29 cellular contexts compared by ENCODE assay signal in genomic region chr2:932320-933221, GRCh38. TPM values are rescaled to one million over a fixed set of nuclear protein-coding genes. Genes with fewer than 3 reads are reported as not detected.
DNase-seq lines count a peak whose midpoint lies in the region; ATAC-seq, FAIRE-seq and TF ChIP-seq lines count a peak whose summit lies in the region.
"Had no signal": no experiment of that assay in that cellular context is flagged by ENCODE, and none has a peak within 500 bp of the region (broad histone marks: within the 10 kb centered on the region; RNA-seq: fewer than 3 reads in every experiment).

No MANE protein-coding gene starts in this region.

- H3K79me2 ChIP-seq in H1 (ENCODE audit: control insufficient read depth in 1 of 2, insufficient read depth in 2 of 2, low read length in 2 of 2) (no peaks in the 10 kb centered on the region), smooth muscle cell (ENCODE audit: low read depth) (no peaks in the 10 kb centered on the region)

- peak overlapping the region; percentile 74 for H3K4ac ChIP-seq in H1 (replicated peaks; ENCODE audit: insufficient read length, low read depth, low read length)

- H2BK15ac ChIP-seq in H1 (ENCODE audit: low read length): no peak overlapping the region

- H2BK5ac ChIP-seq in H1 (ENCODE audit: low read depth, low read length): peak overlapping the region; percentile 75; the same call in 1 of the 2 replicates

- no peak overlapping the region for H3K56ac ChIP-seq in H1 (replicated peaks; ENCODE audit: insufficient read length, low read depth, low read length)

- no peak for ATAC-seq in HG03457 (IDR thresholded peaks at IDR 0.05; ENCODE audit: unreplicated experiment)
- ATAC-seq: CD8-positive, alpha-beta T cell; Panc1 had no signal

- H3K4me2 ChIP-seq in H1 (ENCODE audit: insufficient read depth in 1 of 2, low read depth in 2 of 2, low read length in 2 of 2) (no peak overlapping the region; a peak in 1 of 4 replicates), smooth muscle cell (no peak overlapping the region)
- H3K4me2 ChIP-seq: BLaER1 treated with 17β-estradiol and CSF1 and Interleukin-3, amounts not matched to agents 10 nM and 100 nM; KMS-11; SK-N-SH had no signal

- intact Hi-C loops in tibial artery (cut with DNase I; ENCODE audit: low total_unique reads): no loop called here

- peak overlapping the region; percentile 86 for H2BK120ac ChIP-seq in H1 (replicated peaks; ENCODE audit: low read depth, low read length)

- CTCF ChIA-PET in H1 (lab: Charles Lee; ENCODE audit: partially characterized antibody): no interaction called here

- H4K20me1 ChIP-seq in H1 (replicated peaks in 1 of 2; ENCODE audit: control insufficient read depth in 1 of 2, insufficient read depth in 2 of 2, low read length in 2 of 2) (no peaks in the 10 kb centered on the region), smooth muscle cell (ENCODE audit: low read depth) (no peaks in the 10 kb centered on the region)
- H4K20me1 ChIP-seq: BLaER1 treated with 17β-estradiol and CSF1 and Interleukin-3, amounts not matched to agents 10 nM and 100 nM had no signal

- H3K4me1 ChIP-seq in HUES48 (ENCODE audit: control insufficient read depth, insufficient read depth, low read length): peaks cover 7% of the 10 kb centered on the region
- peaks cover 4 to 8% (median 5%) of the 10 kb centered on the region in 4 experiments; a peak in 4 of 7 replicates for H3K4me1 ChIP-seq in H1 (replicated peaks in 1 of 4; ENCODE audit: control insufficient read depth in 3 of 4, insufficient read depth in 4 of 4, low read length in 3 of 4)
- H3K4me1 ChIP-seq in smooth muscle cell (ENCODE audit: low read depth): no peaks in the 10 kb centered on the region
- H3K4me1 ChIP-seq in tibial artery: no peaks in the 10 kb centered on the region
- H3K4me1 ChIP-seq: BLaER1 treated with 17β-estradiol and CSF1 and Interleukin-3, amounts not matched to agents 10 nM and 100 nM had no signal

- H4K91ac ChIP-seq in H1 (replicated peaks; ENCODE audit: insufficient read length, low read length): peak overlapping the region; percentile 96

- no peak overlapping the region; the same call in 1 of the 2 replicates for H3K18ac ChIP-seq in H1 (ENCODE audit: extremely low read depth, low read length)

- TF ChIP-seq CTCF in H1 (IDR thresholded peaks at IDR 0.05; ENCODE audit: control extremely low read depth in 1 of 3, insufficient read depth in 1 of 3, low read depth in 1 of 3, low read length in 3 of 3): no peak
- TF ChIP-seq CTCF in smooth muscle cell (IDR thresholded peaks at IDR 0.05; ENCODE audit: borderline replicate concordance, insufficient read depth, poor library complexity, severe bottlenecking): no peak
- no peak for TF ChIP-seq CTCF in tibial artery (IDR thresholded peaks at IDR 0.05)

- no peaks in the 10 kb centered on the region for H3K23me2 ChIP-seq in H1 (ENCODE audit: low read depth, low read length)

- no peaks in the 10 kb centered on the region; the same call in 1 of the 2 replicates for H3K9me3 ChIP-seq in HUES48 (ENCODE audit: control insufficient read depth, insufficient read depth, low read length)
- peaks cover 1 to 2% of the 10 kb centered on the region in 2 experiments; a peak in 1 of 4 replicates for H3K9me3 ChIP-seq in H1 (ENCODE audit: insufficient read depth in 2 of 2, low read depth in 1 of 2, low read length in 1 of 2)
- no peaks in the 10 kb centered on the region for H3K9me3 ChIP-seq in smooth muscle cell (replicated peaks; ENCODE audit: low read depth)
- no peaks in the 10 kb centered on the region for H3K9me3 ChIP-seq in tibial artery
- H3K9me3 ChIP-seq: SK-N-SH had no signal

- H3K4me3 ChIP-seq in HUES48 (ENCODE audit: low read depth, low read length) (no peak overlapping the region), H1 (ENCODE audit: extremely low read depth in 1 of 4, insufficient read depth in 2 of 4, low read depth in 3 of 4, low read length in 4 of 4) (no peak overlapping the region), smooth muscle cell (no peak overlapping the region), tibial artery (no peak overlapping the region)
- H3K4me3 ChIP-seq: BLaER1 treated with 17β-estradiol and CSF1 and Interleukin-3, amounts not matched to agents 10 nM and 100 nM; GM23248 had no signal

- TF ChIP-seq EP300 in H1 (IDR thresholded peaks at IDR 0.05; ENCODE audit: borderline replicate concordance in 1 of 2, low read depth in 2 of 2, low read length in 2 of 2): no peak

- H3K23ac ChIP-seq in H1 (ENCODE audit: insufficient read length): no peak overlapping the region

- WGBS in H1 (ENCODE audit: extremely low coverage in 1 of 2, insufficient coverage in 1 of 2, insufficient read length in 1 of 2, insufficient replicate concordance in 2 of 2, low coverage in 1 of 2, low lambda C conversion rate in 2 of 2, missing lambda C conversion rate in 1 of 2), 2 experiments: 60% methylated on average over 26 of the region's 34 CpGs; no CpG with 5 or more reads in 1 of the 2 experiments
- WGBS in smooth muscle cell (ENCODE audit: low lambda C conversion rate): 47% methylated on average over 28 of the region's 34 CpGs

- no peak for TF ChIP-seq POLR2A in H1 (IDR thresholded peaks at IDR 0.05; ENCODE audit: control extremely low read depth in 1 of 2, low read depth in 2 of 2, low read length in 2 of 2)

- FAIRE-seq in H1 (lab: Jason Lieb, UNC) (no peak), urothelium cell line (lab: Jason Lieb, UNC) (no peak)
- FAIRE-seq: G401.6, GM12892 had no signal

- no peak for TF ChIP-seq RAD21 in H1 (IDR thresholded peaks at IDR 0.05 in 1 of 2, conservative IDR thresholded peaks at IDR 0.05 in 1 of 2; ENCODE audit: low read depth in 2 of 2, low read length in 2 of 2)

- no peak overlapping the region for H3K14ac ChIP-seq in H1 (ENCODE audit: insufficient read length)

- H2BK20ac ChIP-seq in H1 (ENCODE audit: low read length): peak overlapping the region; percentile 86

- peak overlapping the region; percentile 77 for H3K27ac ChIP-seq in HUES48 (ENCODE audit: low read depth, low read length)
- H3K27ac ChIP-seq in H1 (ENCODE audit: low read depth, low read length): no peak overlapping the region
- H3K27ac ChIP-seq in smooth muscle cell (ENCODE audit: low read depth): no peak overlapping the region
- no peak overlapping the region for H3K27ac ChIP-seq in tibial artery
- H3K27ac ChIP-seq: BLaER1 treated with 17β-estradiol and CSF1 and Interleukin-3, amounts not matched to agents 10 nM and 100 nM; GM23248; HL-60; KMS-11 had no signal

- H2AFZ ChIP-seq in H1 (ENCODE audit: low read length) (no peak overlapping the region), smooth muscle cell (ENCODE audit: low read depth) (peak overlapping the region; percentile 58)
- H2AFZ ChIP-seq: GM23248 had no signal

- H2BK12ac ChIP-seq in H1 (ENCODE audit: low read depth, low read length): peak overlapping the region; percentile 75

- DNase-seq in H1 (ENCODE audit: low read depth in 1 of 2, low spot score in 2 of 2) (peak in 1 of 2 experiments; percentile 35), mesenteric fat pad (ENCODE audit: low spot score) (peak; percentile 81), smooth muscle cell (lab: John Stamatoyannopoulos, UW; ENCODE audit: unreplicated experiment) (no peak), urothelium cell line (ENCODE audit: low spot score) (no peak), NAMALWA (ENCODE audit: low spot score) (no peak), tibial artery (no peak)
- DNase-seq: ACHN; Calu3; CD8-positive, alpha-beta T cell; DMS153; GM23248; IMR-90; NCI-H1105; NCI-H146; NCI-H2029; NCI-H226; NCI-H510A treated with DMSO at 0.1 percent for 48 hours; NCI-H748 treated with DMSO at 0.1 percent for 48 hours; SIG-M5; SK-N-SH had no signal

- peak overlapping the region; percentile 26 for H4K5ac ChIP-seq in H1 (ENCODE audit: insufficient read length, low read depth, low read length)

- no peak overlapping the region for H2AK5ac ChIP-seq in H1 (ENCODE audit: low read depth, low read length)

- peak overlapping the region; percentile 22; the same call in 1 of the 2 replicates for H4K8ac ChIP-seq in H1 (ENCODE audit: extremely low read depth, insufficient read depth, low read length)

- no peaks in the 10 kb centered on the region for H3F3A ChIP-seq in smooth muscle cell (ENCODE audit: low read depth)

- POLR2A ChIA-PET in H1 (lab: Charles Lee; ENCODE audit: partially characterized antibody): no interaction called here

- H3K36me3 ChIP-seq in HUES48 (ENCODE audit: control insufficient read depth, insufficient read depth, low read length) (no peaks in the 10 kb centered on the region), H1 (ENCODE audit: control insufficient read depth in 2 of 4, insufficient read depth in 4 of 4, low read length in 3 of 4) (no peaks in the 10 kb centered on the region), smooth muscle cell (ENCODE audit: low read depth) (no peaks in the 10 kb centered on the region), tibial artery (no peaks in the 10 kb centered on the region)
- H3K36me3 ChIP-seq: BLaER1 treated with 17β-estradiol and CSF1 and Interleukin-3, amounts not matched to agents 10 nM and 100 nM had no signal

- no peak overlapping the region for H3K9ac ChIP-seq in HUES48 (ENCODE audit: low read depth, low read length)
- no peak overlapping the region for H3K9ac ChIP-seq in H1 (replicated peaks in 1 of 4; ENCODE audit: extremely low read depth in 1 of 4, low read depth in 3 of 4, low read length in 3 of 4)
- H3K9ac ChIP-seq in smooth muscle cell (ENCODE audit: low read depth): no peak overlapping the region
- H3K9ac ChIP-seq: BLaER1 treated with 17β-estradiol and CSF1 and Interleukin-3, amounts not matched to agents 10 nM and 100 nM; GM23248; KMS-11; SK-N-SH had no signal

- H3K27me3 ChIP-seq in HUES48 (ENCODE audit: control insufficient read depth, insufficient read depth, low read length) (peaks cover 18% of the 10 kb centered on the region), H1 (replicated peaks in 1 of 4; ENCODE audit: control insufficient read depth in 3 of 4, extremely low read depth in 1 of 4, insufficient read depth in 3 of 4, low read length in 3 of 4) (peaks cover 0 to 2% (median 0%) of the 10 kb centered on the region in 4 experiments; a peak in 1 of 7 replicates), smooth muscle cell (ENCODE audit: low read depth) (no peaks in the 10 kb centered on the region), tibial artery (no peaks in the 10 kb centered on the region)
- H3K27me3 ChIP-seq: BLaER1 treated with 17β-estradiol and CSF1 and Interleukin-3, amounts not matched to agents 10 nM and 100 nM had no signal

- H3K79me1 ChIP-seq in H1 (ENCODE audit: low read depth, low read length): no peaks in the 10 kb centered on the region

RNA-seq across cellular contexts. Expression of gene SNTG2, which starts 18.1 kb away (rescaled TPM):
- 14.3 and 18.1 TPM in 2 replicates for total RNA-seq in H1 (2021; fragmentation: NEBNext Ultra II Directional; extraction: Animal tissue kit (Norgen Biotek cat#: 25700))
- polyA plus RNA-seq in H1 (2011; rRNA removed) (6.6 TPM in 2 replicates), smooth muscle cell (0.56 TPM in 1 of 2 replicates, not detected in the other)
- 8.8 TPM for polyA plus RNA-seq in H1 (2011; cell fraction: cytosol; rRNA removed)
- 24.3 TPM for polyA plus RNA-seq in H1 (2011; cell fraction: nucleus; rRNA removed)
- 7.4 to 10.4 TPM (median 9.0 TPM) in 4 replicates for polyA plus RNA-seq in H1 (2012, experiment 1 of 2)
- 4.1 TPM for polyA plus RNA-seq in H1 (2012, experiment 2 of 2)
- polyA plus RNA-seq in H1 (2013, experiment 1 of 2): 4.3 TPM
- polyA plus RNA-seq in H1 (2013, experiment 2 of 2): 5.0 TPM
- 21.3 and 26.6 TPM in 2 replicates for polyA minus RNA-seq in H1 (2011; rRNA and poly(A)+ RNA removed)
- 17.2 TPM for polyA minus RNA-seq in H1 (2011; cell fraction: cytosol; rRNA and poly(A)+ RNA removed)
- 62.8 TPM for polyA minus RNA-seq in H1 (2011; cell fraction: nucleus; rRNA and poly(A)+ RNA removed)
- total RNA-seq in mesenteric fat pad (5.6 TPM), smooth muscle cell (0.13 TPM in 1 of 2 replicates, not detected in the other)
- total RNA-seq: Calu3, GM23248, HT1080 had no signal
- polyA plus RNA-seq: GM23248, SK-N-SH had no signal
